ENCODE assay signal across 33 cellular contexts in the genomic region with DNA sequence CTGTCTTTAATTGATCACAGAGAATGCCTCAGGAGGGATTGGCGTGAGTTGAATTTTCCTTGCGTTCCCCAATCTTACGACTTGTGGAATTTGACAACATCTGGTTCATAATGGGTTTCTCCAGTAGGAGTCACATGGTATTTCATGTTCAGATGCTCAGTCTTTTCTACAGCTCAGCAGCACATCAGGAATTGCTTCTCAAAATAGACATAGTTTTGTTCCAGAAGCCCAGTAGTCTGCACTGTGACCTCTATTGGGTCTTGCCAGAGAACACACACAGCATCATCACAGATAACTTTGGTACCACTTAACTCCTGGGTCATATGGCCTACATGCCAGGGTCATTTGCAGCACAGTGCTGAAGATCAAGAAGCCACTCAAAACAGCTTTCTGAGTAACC.
"Had no signal": no experiment of that assay in that cellular context is flagged by ENCODE, and none has a peak within 500 bp of the region (broad histone marks: within the 10 kb centered on the region; RNA-seq: fewer than 3 reads in every experiment).

No MANE protein-coding gene starts in this region.

- H3K27ac ChIP-seq: adrenal gland, body of pancreas, brain microvascular endothelial cell, breast epithelium, VCaP had no signal

- H3K4me1 ChIP-seq: adrenal gland, body of pancreas, breast epithelium had no signal

- ATAC-seq: activated CD8-positive, alpha-beta T cell treated with anti-CD3 and anti-CD28 coated beads for 36 hours; activated naive CD4-positive, alpha-beta T cell treated with anti-CD3 and anti-CD28 coated beads, Interleukin-2, amount 50 U/mL, for 72 hours; activated T-cell treated with anti-CD3 and anti-CD28 coated beads, Interleukin-2, amount 50 U/mL, for 4 hours; activated T-cell treated with anti-CD3 and anti-CD28 coated beads, Interleukin-2, amount 50 U/mL, for 72 hours; activated T-helper 17 cell treated with anti-CD3 and anti-CD28 coated beads, Interleukin-2, amount 50 U/mL, for 72 hours; body of pancreas had no signal

- H3K4me3 ChIP-seq: adrenal gland, body of pancreas, breast epithelium had no signal

- H3K36me3 ChIP-seq: adrenal gland, brain microvascular endothelial cell, breast epithelium had no signal

- DNase-seq: activated B cell treated with CpG ODN at 0.5 μM for 24 hours; activated CD4-positive, alpha-beta memory T cell treated with anti-CD3 and anti-CD28 coated beads for 36 hours; activated CD4-positive, alpha-beta T cell treated with anti-CD3 and anti-CD28 coated beads for 4 hours; activated CD4-positive, alpha-beta T cell treated with anti-CD3 and anti-CD28 coated beads, Interleukin-2, amount 10 ng/mL, durations not matched to agents 24 days and 14 days; activated CD4-positive, alpha-beta T cell treated with anti-CD3 and anti-CD28 coated beads, Interleukin-2, amount 50 U/mL, for 1 hour; activated CD4-positive, alpha-beta T cell treated with anti-CD3 and anti-CD28 coated beads, Interleukin-2, amount 50 U/mL, for 4 hours; activated CD4-positive, CD25-positive, alpha-beta regulatory T cell treated with anti-CD3 and anti-CD28 coated beads, Interleukin-2, amount 50 U/mL, for 72 hours; activated CD8-positive, alpha-beta memory T cell treated with anti-CD3 and anti-CD28 coated beads, Interleukin-2, amount 50 U/mL, for 4 hours; activated CD8-positive, alpha-beta T cell treated with anti-CD3 and anti-CD28 coated beads for 36 hours; activated effector memory CD4-positive, alpha-beta T cell treated with anti-CD3 and anti-CD28 coated beads, Interleukin-2, amount 50 U/mL, for 16 hours; activated gamma-delta T cell treated with Interleukin-2 at 50 U/mL for 16 hours; activated naive CD4-positive, alpha-beta T cell; activated naive CD4-positive, alpha-beta T cell treated with anti-CD3 and anti-CD28 coated beads for 36 hours; activated naive CD4-positive, alpha-beta T cell treated with anti-CD3 and anti-CD28 coated beads, Interleukin-2, amount 50 U/mL, for 16 hours; activated naive CD8-positive, alpha-beta T cell treated with anti-CD3 and anti-CD28 coated beads for 36 hours; activated T-cell treated with anti-CD3 and anti-CD28 coated beads for 4 hours; activated T-cell treated with anti-CD3 and anti-CD28 coated beads, Interleukin-2, amount 50 U/mL, for 1 hour; activated T-cell treated with anti-CD3 and anti-CD28 coated beads, Interleukin-2, amount 50 U/mL, for 4 hours; activated T-cell treated with anti-CD3 and anti-CD28 coated beads, Interleukin-2, amount 50 U/mL, for 72 hours; adrenal gland; amniotic stem cell; aorta; body of pancreas; brain microvascular endothelial cell; caudate nucleus; cerebellar nuclear complex; T-helper 1 cell; T-helper 2 cell; T-helper 9 cell had no signal

- H3K9me3 ChIP-seq: adrenal gland, body of pancreas, breast epithelium had no signal

- H3K27me3 ChIP-seq: adrenal gland, body of pancreas, brain microvascular endothelial cell, breast epithelium had no signal
